Comparison of ENCODE assay signal across 9 cellular contexts in the genomic region with DNA sequence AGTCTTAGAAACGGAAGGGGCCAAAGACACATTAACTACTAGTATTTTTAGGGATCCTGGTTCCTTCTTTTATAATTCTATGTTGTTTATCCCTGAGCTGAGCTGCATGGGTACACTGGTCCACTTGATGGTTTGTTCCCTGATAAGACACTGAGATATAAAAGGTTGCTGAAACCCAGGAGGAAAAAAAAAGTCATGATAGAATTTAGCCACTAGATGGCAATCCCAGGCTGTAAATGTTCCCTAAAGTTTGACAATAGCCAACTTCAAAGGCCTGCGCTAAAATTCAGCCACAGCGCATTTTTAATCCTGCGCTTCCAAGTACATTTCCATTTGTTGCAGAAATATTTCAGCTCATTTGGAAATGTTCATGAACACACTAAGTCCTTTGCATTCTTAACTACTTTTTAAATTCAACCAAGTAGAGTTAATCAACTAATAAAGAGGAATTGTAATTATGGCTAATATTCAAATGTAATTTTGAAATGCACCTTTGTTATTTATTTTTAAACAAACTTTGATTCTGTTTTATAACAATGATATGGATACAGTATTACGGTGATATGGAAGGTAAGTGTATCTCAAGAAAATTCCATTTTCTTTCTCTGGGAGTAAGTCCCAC.
DNase-seq lines count a peak whose midpoint lies in the region; ATAC-seq, FAIRE-seq and TF ChIP-seq lines count a peak whose summit lies in the region.
"Had no signal": no experiment of that assay in that cellular context is flagged by ENCODE, and none has a peak within 500 bp of the region (broad histone marks: within the 10 kb centered on the region; RNA-seq: fewer than 3 reads in every experiment).

No MANE protein-coding gene starts in this region.

- H3K9me2 ChIP-seq in OCI-LY1 (ENCODE audit: low read depth, low read length) = no peaks in the 10 kb centered on the region

- no peak overlapping the region for H3K4me3 ChIP-seq in OCI-LY1 (ENCODE audit: low read depth, low read length, poor library complexity, severe bottlenecking)

- no peak overlapping the region for H2AFZ ChIP-seq in OCI-LY1 (ENCODE audit: low read length)

- ATAC-seq in HG02885 (IDR thresholded peaks at IDR 0.05; ENCODE audit: poor library complexity, unreplicated experiment) = peak; percentile 77

- H3F3A ChIP-seq in OCI-LY1 (ENCODE audit: insufficient read depth, low read length) = no peaks in the 10 kb centered on the region

- no peaks in the 10 kb centered on the region for H4K20me1 ChIP-seq in OCI-LY1 (ENCODE audit: insufficient read depth, low read length)

- H3K27ac ChIP-seq in OCI-LY1 (ENCODE audit: low read depth, low read length, poor library complexity, severe bottlenecking) = no peak overlapping the region

- H3K4me2 ChIP-seq in OCI-LY1 (ENCODE audit: low read length) = no peak overlapping the region

- FAIRE-seq in endometrium (lab: Jason Lieb, UNC) = peak; percentile 59
- FAIRE-seq: A204.1 had no signal

- H3K27me3 ChIP-seq in OCI-LY1 (ENCODE audit: insufficient read depth, low read length) = no peaks in the 10 kb centered on the region

- no peak overlapping the region for H3K9ac ChIP-seq in OCI-LY1 (ENCODE audit: low read length)

- no peaks in the 10 kb centered on the region for H3K4me1 ChIP-seq in OCI-LY1 (ENCODE audit: insufficient read depth, low read length, severe bottlenecking)

- H3K9me3 ChIP-seq in OCI-LY1 (ENCODE audit: low read length) = no peaks in the 10 kb centered on the region

- DNase-seq in DMS 273 (lab: John Stamatoyannopoulos, UW; ENCODE audit: unreplicated experiment) (peak; percentile 68), DMS 273 treated with DMSO at 0.1 percent for 48 hours (lab: John Stamatoyannopoulos, UW) (no peak), midbrain (lab: John Stamatoyannopoulos, UW) (peak; percentile 76)
- DNase-seq in activated effector memory CD4-positive, alpha-beta T cell treated with anti-CD3 and anti-CD28 coated beads, Interleukin-2, amount 50 U/mL, for 16 hours = no peak
- no peak for DNase-seq in activated CD4-positive, CD25-positive, alpha-beta regulatory T cell (lab: John Stamatoyannopoulos, UW)

- peak; percentile 71 for TF ChIP-seq CTCF in OCI-LY1 (IDR thresholded peaks at IDR 0.05; ENCODE audit: low read length)

- H3K36me3 ChIP-seq in OCI-LY1 (ENCODE audit: insufficient read depth, low read length) = no peaks in the 10 kb centered on the region

- H3K79me2 ChIP-seq in OCI-LY1 (ENCODE audit: insufficient read depth, low read length) = no peaks in the 10 kb centered on the region

Comparison
In these comparisons a context has a peak if more than half of its experiments do, and no peak if none do; other contexts are left out.
1. DNase-seq: peak in DMS 273 (single experiment) and midbrain (single experiment); none in DMS 273 treated with DMSO at 0.1 percent for 48 hours (single experiment), activated effector memory CD4-positive, alpha-beta T cell treated with anti-CD3 and anti-CD28 coated beads, Interleukin-2, amount 50 U/mL, for 16 hours (single experiment) and activated CD4-positive, CD25-positive, alpha-beta regulatory T cell (0 of 4).